ENCODE assay signal across 14 cellular contexts in the genomic region with DNA sequence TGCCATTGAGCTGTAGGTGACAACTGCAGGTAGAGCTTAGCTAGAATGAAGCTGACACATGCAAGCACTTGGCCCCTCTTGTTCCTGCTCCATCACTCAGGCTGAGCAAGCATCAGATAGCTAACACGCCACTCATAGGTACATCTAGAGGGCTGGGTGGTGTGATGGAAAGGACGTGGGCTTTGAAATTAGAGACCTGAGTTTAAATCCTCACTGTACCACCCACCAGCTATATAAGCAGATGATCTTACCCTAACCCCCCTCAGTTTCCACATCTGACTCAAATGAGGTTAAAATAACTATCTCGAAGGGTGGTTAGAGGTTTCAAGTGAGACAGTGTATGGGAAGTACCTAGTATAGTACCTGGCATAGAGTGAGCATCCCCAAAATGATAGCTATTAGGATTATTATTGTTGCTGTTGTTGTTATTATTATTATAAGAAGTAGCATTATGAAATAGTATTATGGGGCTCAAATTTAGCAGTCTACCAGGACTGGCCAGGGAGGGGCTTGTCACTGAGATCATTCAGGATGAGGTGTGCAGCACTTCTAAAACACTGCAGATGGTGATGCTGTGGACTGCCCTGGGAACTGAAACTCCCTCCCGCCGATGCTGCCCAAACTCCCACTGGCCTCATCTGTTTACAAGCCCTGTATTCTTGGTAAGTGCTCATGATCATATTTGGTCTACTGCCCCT. TPM values are rescaled to one million over a fixed set of nuclear protein-coding genes. Genes with fewer than 3 reads are reported as not detected.
DNase-seq lines count a peak whose midpoint lies in the region; ATAC-seq and TF ChIP-seq lines count a peak whose summit lies in the region.
"Had no signal": no experiment of that assay in that cellular context is flagged by ENCODE, and none has a peak within 500 bp of the region (broad histone marks: within the 10 kb centered on the region; RNA-seq: fewer than 3 reads in every experiment).

No MANE protein-coding gene starts in this region.

- H2AFZ ChIP-seq in mammary epithelial cell (ENCODE audit: low read depth, low read length): no peak overlapping the region

- H3K9me3 ChIP-seq in mammary epithelial cell (replicated peaks; ENCODE audit: insufficient read depth, low read length) (no peaks in the 10 kb centered on the region), adrenal gland (replicated peaks in 1 of 3) (no peaks in the 10 kb centered on the region)
- H3K9me3 ChIP-seq: stomach had no signal

- dilution Hi-C loops in mammary epithelial cell (cut with HindIII; ENCODE audit: low sequenced_read_pairs): no loop called here

- H3K9ac ChIP-seq in mammary epithelial cell (ENCODE audit: insufficient read depth, low read length): no peak overlapping the region

- no peaks in the 10 kb centered on the region for H3K79me2 ChIP-seq in mammary epithelial cell (ENCODE audit: insufficient read depth, low read length)

- H3K4me1 ChIP-seq in mammary epithelial cell (ENCODE audit: insufficient read depth, low read length) (no peaks in the 10 kb centered on the region), adrenal gland (replicated peaks in 1 of 2) (no peaks in the 10 kb centered on the region)

- DNase-seq in GM10248 (ENCODE audit: extremely low spot score) (peak; percentile 38), mammary epithelial cell (no peak), adrenal gland (no peak)
- no peak for DNase-seq in central memory CD4-positive, alpha-beta T cell
- DNase-seq: activated B cell treated with CpG ODN at 0.5 μM for 24 hours, amniotic stem cell, naive B cell, NCI-H2029, stomach had no signal

- TF ChIP-seq CTCF in GM10248 (IDR thresholded peaks at IDR 0.05; ENCODE audit: control extremely low read depth, extremely low read depth, low read depth, missing control alignments) (no peak), mammary epithelial cell (conservative IDR thresholded peaks at IDR 0.05 in 1 of 2, IDR thresholded peaks at IDR 0.05 in 1 of 2; ENCODE audit: extremely low read depth in 1 of 2, insufficient read depth in 1 of 2, low read depth in 1 of 2, low read length in 2 of 2) (no peak), adrenal gland (IDR thresholded peaks at IDR 0.05) (no peak)

- POLR2A ChIA-PET in GM10248 (lab: Yijun Ruan, JAX): interaction anchor here (0.6 kb wide), 1 partner anchor 336 kb away, joined by 5 read pairs; no protein-coding TSS in a partner anchor

- intact Hi-C loops in mammary epithelial cell (cut with micrococcal nuclease) (no loop called here), adrenal gland (cut with DNase I) (no loop called here)

- no peak overlapping the region for H3K27ac ChIP-seq in mammary epithelial cell (ENCODE audit: insufficient read depth, low read depth, low read length)
- H3K27ac ChIP-seq in adrenal gland: no peak overlapping the region
- H3K27ac ChIP-seq: skin epidermis, stomach had no signal

- WGBS in mammary epithelial cell (ENCODE audit: low coverage, missing lambda C conversion rate): 94% methylated on average over 5 of the region's 5 CpGs
- WGBS in adrenal gland, 4 donors: 92 to 97% (median 94%) methylated on average over 5 of the region's 5 CpGs

- ATAC-seq in GM18909 (IDR thresholded peaks at IDR 0.05; ENCODE audit: poor library complexity, unreplicated experiment) (peak; percentile 75), GM21723 (IDR thresholded peaks at IDR 0.05; ENCODE audit: unreplicated experiment) (peak; percentile 73), HG03175 (IDR thresholded peaks at IDR 0.05; ENCODE audit: unreplicated experiment) (peak; percentile 60), esophagus mucosa (no peak)

- no peaks in the 10 kb centered on the region for H3K36me3 ChIP-seq in mammary epithelial cell (ENCODE audit: insufficient read depth, low read length)
- H3K36me3 ChIP-seq in adrenal gland (replicated peaks in 1 of 2): no peaks in the 10 kb centered on the region

- no peaks in the 10 kb centered on the region for H4K20me1 ChIP-seq in mammary epithelial cell (ENCODE audit: insufficient read depth, low read length)

- H3K4me3 ChIP-seq in mammary epithelial cell (replicated peaks in 1 of 3; ENCODE audit: insufficient read depth in 1 of 3, low read depth in 2 of 3, low read length in 3 of 3): no peak overlapping the region
- H3K4me3 ChIP-seq in adrenal gland: no peak overlapping the region
- H3K4me3 ChIP-seq: skin epidermis, stomach had no signal

- H3K27me3 ChIP-seq in mammary epithelial cell (ENCODE audit: insufficient read depth, low read length) (no peaks in the 10 kb centered on the region), adrenal gland (no peaks in the 10 kb centered on the region)
- H3K27me3 ChIP-seq: stomach had no signal

- TF ChIP-seq POLR2A in adrenal gland (IDR thresholded peaks at IDR 0.05): no peak

- in situ Hi-C loops in mammary epithelial cell (cut with MboI; ENCODE audit: low sequenced_read_pairs in 2 of 2): no loop called here

- BruUV-seq in mammary epithelial cell (replicated peaks; lab: Mats Ljungman, UMichigan): no TSS peak

- CTCF ChIA-PET in GM10248 (lab: Yijun Ruan, JAX): interaction anchor here (0.8 to 2.7 kb wide), 10 partner anchors 9 to 654 kb away, joined by 3 to 14 read pairs (median 4); a partner anchor contains a TSS
- CTCF ChIA-PET in mammary epithelial cell (lab: Charles Lee; ENCODE audit: low non-redundant PET): no interaction called here

- no peak overlapping the region for H3K4me2 ChIP-seq in mammary epithelial cell (ENCODE audit: insufficient read depth, low read depth, low read length)

RNA-seq across cellular contexts. Expression of a gene that starts 59.0 kb away (rescaled TPM):
- not detected for total RNA-seq in esophagus mucosa
- not detected for total RNA-seq in mammary epithelial cell
- not detected for polyA plus RNA-seq in mammary epithelial cell
- polyA minus RNA-seq in mammary epithelial cell: not detected
- total RNA-seq in adrenal gland: under 1 TPM in 1 of 8 donors, not detected in 7; 0.14 TPM
- polyA plus RNA-seq in adrenal gland: 1 to 10 TPM in 1 of 3 donors, under 1 TPM in 2; 0.40 to 1.1 (median 0.80) TPM
